21 cellular contexts compared by ENCODE assay signal in the genomic region with DNA sequence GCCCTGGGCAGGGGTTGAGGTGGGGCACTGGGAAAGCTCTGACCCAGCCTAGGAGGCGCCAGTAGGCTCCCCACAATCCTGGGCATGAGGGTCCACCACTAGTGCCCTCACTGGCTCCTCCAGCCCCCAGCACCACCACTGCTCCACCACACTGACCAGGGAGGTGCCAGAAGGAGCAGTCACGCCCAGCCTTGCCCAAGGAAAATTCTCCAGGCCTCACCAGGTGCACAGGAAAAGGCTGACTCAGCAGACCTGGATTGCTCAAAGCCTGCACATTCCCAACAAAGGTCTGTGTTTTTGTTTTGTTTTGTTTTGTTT.
"Had no signal": no experiment of that assay in that cellular context is flagged by ENCODE, and none has a peak within 500 bp of the region (broad histone marks: within the 10 kb centered on the region; RNA-seq: fewer than 3 reads in every experiment).

No MANE protein-coding gene starts in this region.

- H3K4me3 ChIP-seq: dorsolateral prefrontal cortex, hepatocyte, psoas muscle, spleen, tibial artery, vagina had no signal

- H3K27me3 Mint-ChIP-seq: activated naive CD8-positive, alpha-beta T cell treated with anti-CD3 and anti-CD28 coated beads for 36 hours; naive B cell had no signal

- ATAC-seq: foreskin keratinocyte; left colon; psoas muscle; stimulated activated naive B cell treated with anti-CD40 and anti-IgM and Interleukin-4, amounts not matched to agents 10 μg/mL and 1 μg/mL and 100 μg/mL, for 72 hours had no signal

- H3K36me3 Mint-ChIP-seq: activated naive CD8-positive, alpha-beta T cell treated with anti-CD3 and anti-CD28 coated beads for 36 hours; stimulated activated naive B cell treated with anti-CD40 and anti-IgM and Interleukin-4, amounts not matched to agents 10 μg/mL and 1 μg/mL and 100 μg/mL, for 72 hours had no signal

- H3K4me2 ChIP-seq: hepatocyte had no signal

- H3K4me3 Mint-ChIP-seq: activated naive CD8-positive, alpha-beta T cell treated with anti-CD3 and anti-CD28 coated beads for 36 hours; activated T-helper 1 cell treated with anti-CD3 and anti-CD28 coated beads, Interleukin-12 subunit alpha, Interleukin-12 subunit beta, Interleukin-2, Interleukin-4 antibody, amounts not matched to agents 30 ng/mL and 10 ng/mL and 1 ng/mL, durations not matched to agents 14 hours and 24 hours and 36 hours; naive B cell; neural crest cell; stimulated activated naive B cell treated with anti-CD40 and anti-IgM and Interleukin-4, amounts not matched to agents 10 μg/mL and 1 μg/mL and 100 μg/mL, for 72 hours had no signal

- H3K4me1 ChIP-seq: foreskin keratinocyte, psoas muscle, spleen, tibial artery, vagina had no signal

- H3K9me3 ChIP-seq: psoas muscle, vagina had no signal

- DNase-seq: activated CD4-positive, CD25-positive, alpha-beta regulatory T cell treated with anti-CD3 and anti-CD28 coated beads, Interleukin-2, amount 50 U/mL, for 72 hours; activated naive CD4-positive, alpha-beta T cell; activated naive CD8-positive, alpha-beta T cell treated with anti-CD3 and anti-CD28 coated beads for 36 hours; amniotic stem cell; caudate nucleus; left colon; mammary epithelial cell; naive B cell; psoas muscle; spleen; stimulated activated CD4-positive, alpha-beta T cell treated with anti-CD3 and anti-CD28 coated beads, Interleukin-4, amount 100 ng/mL, for 4 hours; stimulated activated naive B cell treated with anti-CD40 and anti-IgM and Interleukin-4, amounts not matched to agents 10 μg/mL and 1 μg/mL and 100 μg/mL, for 72 hours; T-helper 2 cell had no signal

- H3K4me1 Mint-ChIP-seq: activated naive CD8-positive, alpha-beta T cell treated with anti-CD3 and anti-CD28 coated beads for 36 hours; naive B cell; neural crest cell had no signal

- H2AFZ ChIP-seq: hepatocyte had no signal

- H3K27ac ChIP-seq: dorsolateral prefrontal cortex, foreskin keratinocyte, hepatocyte, psoas muscle, spleen, tibial artery, vagina, VCaP had no signal

- H3K9me3 Mint-ChIP-seq: activated naive CD8-positive, alpha-beta T cell treated with anti-CD3 and anti-CD28 coated beads for 36 hours had no signal

- H3K27me3 ChIP-seq: dorsolateral prefrontal cortex, foreskin keratinocyte, hepatocyte, spleen, tibial artery, vagina had no signal

- H3K27ac Mint-ChIP-seq: activated naive CD8-positive, alpha-beta T cell treated with anti-CD3 and anti-CD28 coated beads for 36 hours; activated T-helper 1 cell treated with anti-CD3 and anti-CD28 coated beads, Interleukin-12 subunit alpha, Interleukin-12 subunit beta, Interleukin-2, Interleukin-4 antibody, amounts not matched to agents 30 ng/mL and 10 ng/mL and 1 ng/mL, durations not matched to agents 14 hours and 24 hours and 36 hours; naive B cell; stimulated activated naive B cell treated with anti-CD40 and anti-IgM and Interleukin-4, amounts not matched to agents 10 μg/mL and 1 μg/mL and 100 μg/mL, for 72 hours had no signal
